ENCODE assay signal across 8 cellular contexts in genomic region chr3:122795674-122795969, GRCh38. TPM values are rescaled to one million over a fixed set of nuclear protein-coding genes. Genes with fewer than 3 reads are reported as not detected.
DNase-seq lines count a peak whose midpoint lies in the region; ATAC-seq and TF ChIP-seq lines count a peak whose summit lies in the region.

No MANE protein-coding gene starts in this region.

- H3K79me2 ChIP-seq in SU-DHL-6 (ENCODE audit: insufficient read depth, low read length) = peaks cover 6% of the 10 kb centered on the region; the same call in 1 of the 2 replicates

- H3K36me3 ChIP-seq in SU-DHL-6 (ENCODE audit: low read length) = no peaks in the 10 kb centered on the region
- no peaks in the 10 kb centered on the region for H3K36me3 ChIP-seq in rectal smooth muscle tissue (ENCODE audit: control insufficient read depth, insufficient read depth, low read length)

- ATAC-seq in HG02981 (IDR thresholded peaks at IDR 0.05; ENCODE audit: unreplicated experiment) (no peak), HG03108 (IDR thresholded peaks at IDR 0.05; ENCODE audit: unreplicated experiment) (no peak)

- 0 out of 2 replicates have a peak, but pooled peaks cover 7% of the 10 kb centered on the region for H3F3A ChIP-seq in SU-DHL-6 (ENCODE audit: insufficient read depth)

- H3K4me3 ChIP-seq in SU-DHL-6 (ENCODE audit: insufficient read depth, low read length, poor library complexity, severe bottlenecking) = peak overlapping the region; percentile 77
- H3K4me3 ChIP-seq in fibroblast of pulmonary artery (replicated peaks; ENCODE audit: low read depth, low read length) = peak overlapping the region; percentile 83
- peak overlapping the region; percentile 96 for H3K4me3 ChIP-seq in rectal smooth muscle tissue (ENCODE audit: low read length)

- peak overlapping the region; percentile 93 for H2AFZ ChIP-seq in SU-DHL-6 (ENCODE audit: low read depth, low read length, severe bottlenecking)

- in situ Hi-C loops in G401 (cut with HindIII; ENCODE audit: low sequenced_read_pairs) = no loop called here

- no peaks in the 10 kb centered on the region for H4K20me1 ChIP-seq in SU-DHL-6 (ENCODE audit: low read depth, low read length)

- no peak overlapping the region for H3K27ac ChIP-seq in SU-DHL-6 (ENCODE audit: low read depth, low read length)
- peak overlapping the region; percentile 83 for H3K27ac ChIP-seq in rectal smooth muscle tissue (ENCODE audit: low read depth, low read length)

- H3K9ac ChIP-seq in SU-DHL-6 (ENCODE audit: low read length) (peak overlapping the region; percentile 68), rectal smooth muscle tissue (ENCODE audit: low read length) (peak overlapping the region; percentile 80)

- no peaks in the 10 kb centered on the region for H3K27me3 ChIP-seq in SU-DHL-6 (ENCODE audit: low read length)
- H3K27me3 ChIP-seq in rectal smooth muscle tissue (ENCODE audit: control insufficient read depth, insufficient read depth, low read length) = no peaks in the 10 kb centered on the region

- DNase-seq in G401 (ENCODE audit: low spot score) (peak; percentile 48), fibroblast of pulmonary artery (ENCODE audit: low read depth) (peak; percentile 10), NCI-H526 treated with DMSO at 0.1 percent for 48 hours (lab: John Stamatoyannopoulos, UW) (no peak), NCI-H774 (lab: John Stamatoyannopoulos, UW) (no peak)

- peak overlapping the region; percentile 98 for H3K4me2 ChIP-seq in SU-DHL-6 (ENCODE audit: low read depth, low read length, poor library complexity, severe bottlenecking)

- TF ChIP-seq CTCF in SU-DHL-6 (IDR thresholded peaks at IDR 0.05; ENCODE audit: insufficient read depth, low read length, poor library complexity, severe bottlenecking) (no peak), fibroblast of pulmonary artery (IDR thresholded peaks at IDR 0.05; ENCODE audit: low read length, missing control alignments) (no peak)

- H3K9me2 ChIP-seq in SU-DHL-6 (replicated peaks; ENCODE audit: insufficient read depth, low read length) = no peaks in the 10 kb centered on the region

- H3K9me3 ChIP-seq in SU-DHL-6 (ENCODE audit: insufficient read depth, low read length) = no peaks in the 10 kb centered on the region

- peaks cover 4% of the 10 kb centered on the region for H3K4me1 ChIP-seq in rectal smooth muscle tissue (ENCODE audit: control insufficient read depth, insufficient read depth, low read length)

RNA-seq across cellular contexts. Expression of gene SLC49A4, which starts 0.8 kb away (rescaled TPM):
- 17.9 and 18.2 TPM in 2 replicates for total RNA-seq in G401 (2014; rRNA removed; shearing (Covaris generic))

RNA-seq across cellular contexts. Expression of gene HSPBAP1, which starts 2.0 kb away (rescaled TPM):
- total RNA-seq in G401 (2014; rRNA removed; shearing (Covaris generic)) = 5.7 and 12.3 TPM in 2 replicates

Comparison
In these comparisons a context has a peak if more than half of its experiments do, and no peak if none do; other contexts are left out.
1. DNase-seq: peak in G401 (single experiment) and fibroblast of pulmonary artery (single experiment); none in NCI-H526 treated with DMSO at 0.1 percent for 48 hours (single experiment) and NCI-H774 (single experiment).
2. Peak in every context shown above with its lines, with median percentiles within 50 percentile points of each other: H3K4me3 ChIP-seq.